12 cellular contexts compared by ENCODE assay signal in the genomic region with DNA sequence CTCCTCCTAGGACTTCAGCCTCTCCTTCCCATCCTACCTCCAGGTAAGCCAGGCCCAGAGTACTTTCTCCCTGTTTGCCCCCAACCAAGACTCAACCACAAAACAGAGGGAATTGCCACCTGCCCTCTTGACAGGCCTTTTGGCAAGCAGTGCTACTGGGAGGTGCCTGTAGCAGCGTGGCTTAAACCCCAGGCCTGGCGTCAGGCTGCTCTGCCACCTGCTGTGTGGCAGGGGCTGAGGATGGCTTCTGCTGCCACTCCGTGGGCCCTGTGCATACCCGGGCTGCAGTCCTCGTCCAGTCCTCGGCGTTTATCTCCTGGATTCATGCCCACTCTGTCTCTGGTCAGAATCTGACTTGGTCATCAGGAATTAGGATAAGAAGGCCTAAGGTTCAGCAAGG.
DNase-seq lines count a peak whose midpoint lies in the region; ATAC-seq, FAIRE-seq and TF ChIP-seq lines count a peak whose summit lies in the region.
"Had no signal": no experiment of that assay in that cellular context is flagged by ENCODE, and none has a peak within 500 bp of the region (broad histone marks: within the 10 kb centered on the region; RNA-seq: fewer than 3 reads in every experiment).

No MANE protein-coding gene starts in this region.

- H3K4me1 ChIP-seq in HepG2 (ENCODE audit: insufficient read depth, low read length), result peaks cover 63% of the 10 kb centered on the region
- no peaks in the 10 kb centered on the region for H3K4me1 ChIP-seq in GM23338 (ENCODE audit: insufficient read depth)
- H3K4me1 ChIP-seq: esophagus muscularis mucosa had no signal

- H3K4me3 ChIP-seq in HepG2 (replicated peaks in 1 of 3; ENCODE audit: insufficient read depth in 1 of 3, low read depth in 2 of 3, low read length in 3 of 3) (no peak overlapping the region), GM23338 (no peak overlapping the region)
- H3K4me3 ChIP-seq: esophagus muscularis mucosa, K562 had no signal

- CTCF ChIA-PET in HepG2 (lab: Yijun Ruan, JAX; ENCODE audit: low intra/inter-chr PET ratio, low total read pairs), result no interaction called here

- H3K27ac Mint-ChIP-seq in GM23338, result no peak overlapping the region
- H3K27ac Mint-ChIP-seq: WTC11 had no signal

- H3K9me3 Mint-ChIP-seq in GM23338, result peaks cover 8% of the 10 kb centered on the region; the same call in 2 of the 3 replicates

- no CpG with 5 or more reads among the region's 7 CpGs for WGBS in HepG2 (ENCODE audit: low lambda C conversion rate)

- no peak overlapping the region for H3K4me2 ChIP-seq in HepG2 (ENCODE audit: low read depth, low read length)
- H3K4me2 ChIP-seq in GM23338, result no peak overlapping the region

- peaks cover 7% of the 10 kb centered on the region for H3K4me1 Mint-ChIP-seq in GM23338

- in situ Hi-C loops in HepG2 (cut with HindIII; ENCODE audit: extremely low pct_ligation_motif_present, low pct_unique_long_range_greater_than_20kb), result no loop called here

- H3K27me3 ChIP-seq in HepG2 (ENCODE audit: control insufficient read depth in 1 of 2, insufficient read depth in 2 of 2, low read length in 2 of 2) (peaks cover 2 to 35% of the 10 kb centered on the region in 2 experiments; a peak in 4 of 5 replicates), GM23338 (ENCODE audit: insufficient read depth) (no peaks in the 10 kb centered on the region)

- ATAC-seq in HepG2 (no peak), GM19463 (IDR thresholded peaks at IDR 0.05; ENCODE audit: unreplicated experiment) (no peak), HG03439 (IDR thresholded peaks at IDR 0.05; ENCODE audit: unreplicated experiment) (no peak), GM23338 (no peak)
- ATAC-seq: K562, WTC11 had no signal

- no peaks in the 10 kb centered on the region for H3K36me3 ChIP-seq in HepG2 (replicated peaks in 1 of 2; ENCODE audit: control insufficient read depth in 1 of 2, insufficient read depth in 2 of 2, low read length in 2 of 2)
- no peaks in the 10 kb centered on the region for H3K36me3 ChIP-seq in GM23338 (ENCODE audit: insufficient read depth)
- H3K36me3 ChIP-seq: esophagus muscularis mucosa had no signal

- TF ChIP-seq RAD21 in HepG2 (CRISPR knock-in tag; IDR thresholded peaks at IDR 0.05), result no peak

- H3F3A ChIP-seq in GM23338 (replicated peaks; ENCODE audit: low read depth), result no peaks in the 10 kb centered on the region

- no peaks in the 10 kb centered on the region for H3K9me2 ChIP-seq in GM23338 (ENCODE audit: insufficient read depth)

- TF ChIP-seq POLR2A in HepG2 (IDR thresholded peaks at IDR 0.05; ENCODE audit: insufficient read depth in 1 of 2, low read depth in 2 of 2, low read length in 2 of 2), result no peak

- TF ChIP-seq EP300 in HepG2 (IDR thresholded peaks at IDR 0.05; ENCODE audit: low read depth in 2 of 2, low read length in 2 of 2) (no peak), HepG2 (CRISPR knock-in tag; IDR thresholded peaks at IDR 0.05; ENCODE audit: borderline replicate concordance) (no peak)

- no peak for FAIRE-seq in HepG2 (lab: Jason Lieb, UNC)
- FAIRE-seq: K562 had no signal

- intact Hi-C loops in HepG2 (cut with micrococcal nuclease; ENCODE audit: unreplicated experiment), result loop anchor here (5.0 kb wide), 2 partner anchors 101 to 121 kb away; no protein-coding TSS in a partner anchor

- H3K79me2 ChIP-seq in HepG2 (ENCODE audit: insufficient read depth, low read length), result no peaks in the 10 kb centered on the region
- H3K79me2 ChIP-seq in GM23338 (replicated peaks; ENCODE audit: insufficient read depth), result no peaks in the 10 kb centered on the region

- no peak overlapping the region for H2AFZ ChIP-seq in HepG2 (ENCODE audit: low read length)
- H2AFZ ChIP-seq in GM23338, result no peak overlapping the region

- peak; percentile 85 for DNase-seq in NCI-H1105 (lab: John Stamatoyannopoulos, UW)
- peak; percentile 82 for DNase-seq in NCI-H345 treated with DMSO at 0.1 percent for 48 hours (lab: John Stamatoyannopoulos, UW; ENCODE audit: unreplicated experiment)
- DNase-seq in HepG2 (ENCODE audit: low spot score), result no peak
- no peak for DNase-seq in inferior parietal cortex (ENCODE audit: extremely low spot score)
- DNase-seq in GM23338 (ENCODE audit: low spot score), result no peak
- DNase-seq: trophoblast cell had no signal

- H3K27ac ChIP-seq in 22Rv1 (peak overlapping the region; percentile 44), HepG2 (ENCODE audit: extremely low read length, insufficient read depth, low read length) (no peak overlapping the region), GM23338 (ENCODE audit: low read depth) (no peak overlapping the region)
- H3K27ac ChIP-seq: esophagus muscularis mucosa had no signal

- TF ChIP-seq CTCF in 22Rv1 (IDR thresholded peaks at IDR 0.05) (peak; percentile 36), HepG2 (CRISPR knock-in tag; IDR thresholded peaks at IDR 0.05) (peak; percentile 31), GM23338 (conservative IDR thresholded peaks at IDR 0.05; ENCODE audit: low read depth in 2 of 2) (0 out of 4 replicates have a peak, but pooled peaks of 1 of the 2 experiments have one; percentile 1)

- H3K9me3 ChIP-seq in HepG2 (ENCODE audit: low read length), result peaks cover 5% of the 10 kb centered on the region; the same call in 1 of the 2 replicates
- H3K9me3 ChIP-seq: esophagus muscularis mucosa had no signal

- BruUV-seq in HepG2 (replicated peaks; lab: Mats Ljungman, UMichigan), result no TSS peak

- H3K9ac ChIP-seq in HepG2 (ENCODE audit: insufficient read depth, low read depth, low read length), result no peak overlapping the region

- POLR2A ChIA-PET in HepG2 (lab: Yijun Ruan, JAX), result no interaction called here

- H3K36me3 Mint-ChIP-seq in GM23338 (ENCODE audit: low read depth), result no peaks in the 10 kb centered on the region

- H4K20me1 ChIP-seq in HepG2 (ENCODE audit: insufficient read depth, low read length) (no peaks in the 10 kb centered on the region), GM23338 (replicated peaks; ENCODE audit: insufficient read depth) (no peaks in the 10 kb centered on the region)

- H3K4me3 Mint-ChIP-seq in GM23338, result no peak overlapping the region
- H3K4me3 Mint-ChIP-seq: WTC11 had no signal

- peaks cover 16% of the 10 kb centered on the region for H3K27me3 Mint-ChIP-seq in GM23338 (ENCODE audit: insufficient read depth, low read depth, poor library complexity)

TF ChIP-seq in HepG2, 621 proteins besides CTCF, POLR2A, EP300 and RAD21 (continues in another document):
- TF ChIP-seq HNRNPL (IDR thresholded peaks at IDR 0.05; ENCODE audit: low read depth, low read length), result 0 out of 2 replicates have a peak, but pooled peaks have one; percentile 48
- TF ChIP-seq, protein P1, sequence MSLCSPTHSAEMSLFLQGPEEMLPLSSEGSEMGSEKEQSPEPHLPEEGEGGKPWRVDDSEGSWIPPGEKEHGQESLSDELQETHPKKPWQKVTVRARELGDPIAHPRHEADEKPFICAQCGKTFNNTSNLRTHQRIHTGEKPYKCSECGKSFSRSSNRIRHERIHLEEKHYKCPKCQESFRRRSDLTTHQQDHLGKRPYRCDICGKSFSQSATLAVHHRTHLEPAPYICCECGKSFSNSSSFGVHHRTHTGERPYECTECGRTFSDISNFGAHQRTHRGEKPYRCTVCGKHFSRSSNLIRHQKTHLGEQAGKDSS (CRISPR knock-in tag; IDR thresholded peaks at IDR 0.05; ENCODE audit: borderline replicate concordance, low read depth), result no peak
- TF ChIP-seq ZNF839 (CRISPR knock-in tag; IDR thresholded peaks at IDR 0.05; ENCODE audit: borderline replicate concordance), result no peak

TF ChIP-seq in GM23338, 12 proteins besides CTCF, POLR2A, EP300 and RAD21:
- TF ChIP-seq JUNB (IDR thresholded peaks at IDR 0.05; ENCODE audit: unreplicated experiment) (no peak), ZNF331 (CRISPR knock-in tag; IDR thresholded peaks at IDR 0.05; ENCODE audit: low read depth) (no peak), POLR2AphosphoS5 (IDR thresholded peaks at IDR 0.05; ENCODE audit: low read depth) (no peak), STAT1 (IDR thresholded peaks at IDR 0.05; ENCODE audit: unreplicated experiment) (no peak), EZH2phosphoT487 (IDR thresholded peaks at IDR 0.05; ENCODE audit: unreplicated experiment) (no peak), CREB1 (CRISPR knock-in tag; IDR thresholded peaks at IDR 0.05; ENCODE audit: low read depth) (no peak), NANOG (IDR thresholded peaks at IDR 0.05; ENCODE audit: borderline replicate concordance) (no peak), EZH2 (IDR thresholded peaks at IDR 0.05; ENCODE audit: low read depth, unreplicated experiment) (no peak)
- TF ChIP-seq, protein P2, sequence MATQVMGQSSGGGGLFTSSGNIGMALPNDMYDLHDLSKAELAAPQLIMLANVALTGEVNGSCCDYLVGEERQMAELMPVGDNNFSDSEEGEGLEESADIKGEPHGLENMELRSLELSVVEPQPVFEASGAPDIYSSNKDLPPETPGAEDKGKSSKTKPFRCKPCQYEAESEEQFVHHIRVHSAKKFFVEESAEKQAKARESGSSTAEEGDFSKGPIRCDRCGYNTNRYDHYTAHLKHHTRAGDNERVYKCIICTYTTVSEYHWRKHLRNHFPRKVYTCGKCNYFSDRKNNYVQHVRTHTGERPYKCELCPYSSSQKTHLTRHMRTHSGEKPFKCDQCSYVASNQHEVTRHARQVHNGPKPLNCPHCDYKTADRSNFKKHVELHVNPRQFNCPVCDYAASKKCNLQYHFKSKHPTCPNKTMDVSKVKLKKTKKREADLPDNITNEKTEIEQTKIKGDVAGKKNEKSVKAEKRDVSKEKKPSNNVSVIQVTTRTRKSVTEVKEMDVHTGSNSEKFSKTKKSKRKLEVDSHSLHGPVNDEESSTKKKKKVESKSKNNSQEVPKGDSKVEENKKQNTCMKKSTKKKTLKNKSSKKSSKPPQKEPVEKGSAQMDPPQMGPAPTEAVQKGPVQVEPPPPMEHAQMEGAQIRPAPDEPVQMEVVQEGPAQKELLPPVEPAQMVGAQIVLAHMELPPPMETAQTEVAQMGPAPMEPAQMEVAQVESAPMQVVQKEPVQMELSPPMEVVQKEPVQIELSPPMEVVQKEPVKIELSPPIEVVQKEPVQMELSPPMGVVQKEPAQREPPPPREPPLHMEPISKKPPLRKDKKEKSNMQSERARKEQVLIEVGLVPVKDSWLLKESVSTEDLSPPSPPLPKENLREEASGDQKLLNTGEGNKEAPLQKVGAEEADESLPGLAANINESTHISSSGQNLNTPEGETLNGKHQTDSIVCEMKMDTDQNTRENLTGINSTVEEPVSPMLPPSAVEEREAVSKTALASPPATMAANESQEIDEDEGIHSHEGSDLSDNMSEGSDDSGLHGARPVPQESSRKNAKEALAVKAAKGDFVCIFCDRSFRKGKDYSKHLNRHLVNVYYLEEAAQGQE (IDR thresholded peaks at IDR 0.05; ENCODE audit: unreplicated experiment), result no peak
- TF ChIP-seq, protein P3, sequence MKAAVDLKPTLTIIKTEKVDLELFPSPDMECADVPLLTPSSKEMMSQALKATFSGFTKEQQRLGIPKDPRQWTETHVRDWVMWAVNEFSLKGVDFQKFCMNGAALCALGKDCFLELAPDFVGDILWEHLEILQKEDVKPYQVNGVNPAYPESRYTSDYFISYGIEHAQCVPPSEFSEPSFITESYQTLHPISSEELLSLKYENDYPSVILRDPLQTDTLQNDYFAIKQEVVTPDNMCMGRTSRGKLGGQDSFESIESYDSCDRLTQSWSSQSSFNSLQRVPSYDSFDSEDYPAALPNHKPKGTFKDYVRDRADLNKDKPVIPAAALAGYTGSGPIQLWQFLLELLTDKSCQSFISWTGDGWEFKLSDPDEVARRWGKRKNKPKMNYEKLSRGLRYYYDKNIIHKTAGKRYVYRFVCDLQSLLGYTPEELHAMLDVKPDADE (IDR thresholded peaks at IDR 0.05), result no peak
TF ChIP-seq in GM23338: peak in this region for 0.

Comparison
In these comparisons a context has a peak if more than half of its experiments do, and no peak if none do; other contexts are left out.
1. DNase-seq: peak in NCI-H1105 (single experiment) and NCI-H345 treated with DMSO at 0.1 percent for 48 hours (single experiment); none in HepG2 (single experiment), inferior parietal cortex (single experiment) and GM23338 (single experiment).